In genomic region chr4:118988635-118988972, GRCh38 we compare ENCODE assay signal across 1 cellular context.
TF ChIP-seq lines count a peak whose summit lies in the region.

No MANE protein-coding gene starts in this region.

TF ChIP-seq in IMR-90, 13 proteins besides CTCF, POLR2A, EP300 and RAD21:
- TF ChIP-seq BHLHE40 (IDR thresholded peaks at IDR 0.05; ENCODE audit: low read depth, low read length) (no peak), CEBPB (IDR thresholded peaks at IDR 0.05; ENCODE audit: low read depth, low read length) (no peak), CHD1 (IDR thresholded peaks at IDR 0.05; ENCODE audit: low read depth, low read length) (no peak), SMC3 (IDR thresholded peaks at IDR 0.05; ENCODE audit: low read depth, low read length) (no peak), FOS (IDR thresholded peaks at IDR 0.05; ENCODE audit: low read depth, low read length) (no peak), RFX5 (IDR thresholded peaks at IDR 0.05; ENCODE audit: low read depth, low read length) (no peak), ELK1 (IDR thresholded peaks at IDR 0.05; ENCODE audit: borderline replicate concordance, low read depth, low read length) (no peak), USF2 (IDR thresholded peaks at IDR 0.05; ENCODE audit: low read depth, low read length) (no peak), MAFK (IDR thresholded peaks at IDR 0.05; ENCODE audit: low read depth, low read length) (no peak), NFE2L2 (IDR thresholded peaks at IDR 0.05; ENCODE audit: low read depth, low read length) (no peak)
